In genomic region chr5:77590347-77590746, GRCh38 we compare ENCODE assay signal across 1 cellular context.
TF ChIP-seq lines count a peak whose summit lies in the region.

No MANE protein-coding gene starts in this region.

TF ChIP-seq in GM23338, 12 proteins besides CTCF, POLR2A, EP300 and RAD21 (continued from another document):
- TF ChIP-seq, protein P1, sequence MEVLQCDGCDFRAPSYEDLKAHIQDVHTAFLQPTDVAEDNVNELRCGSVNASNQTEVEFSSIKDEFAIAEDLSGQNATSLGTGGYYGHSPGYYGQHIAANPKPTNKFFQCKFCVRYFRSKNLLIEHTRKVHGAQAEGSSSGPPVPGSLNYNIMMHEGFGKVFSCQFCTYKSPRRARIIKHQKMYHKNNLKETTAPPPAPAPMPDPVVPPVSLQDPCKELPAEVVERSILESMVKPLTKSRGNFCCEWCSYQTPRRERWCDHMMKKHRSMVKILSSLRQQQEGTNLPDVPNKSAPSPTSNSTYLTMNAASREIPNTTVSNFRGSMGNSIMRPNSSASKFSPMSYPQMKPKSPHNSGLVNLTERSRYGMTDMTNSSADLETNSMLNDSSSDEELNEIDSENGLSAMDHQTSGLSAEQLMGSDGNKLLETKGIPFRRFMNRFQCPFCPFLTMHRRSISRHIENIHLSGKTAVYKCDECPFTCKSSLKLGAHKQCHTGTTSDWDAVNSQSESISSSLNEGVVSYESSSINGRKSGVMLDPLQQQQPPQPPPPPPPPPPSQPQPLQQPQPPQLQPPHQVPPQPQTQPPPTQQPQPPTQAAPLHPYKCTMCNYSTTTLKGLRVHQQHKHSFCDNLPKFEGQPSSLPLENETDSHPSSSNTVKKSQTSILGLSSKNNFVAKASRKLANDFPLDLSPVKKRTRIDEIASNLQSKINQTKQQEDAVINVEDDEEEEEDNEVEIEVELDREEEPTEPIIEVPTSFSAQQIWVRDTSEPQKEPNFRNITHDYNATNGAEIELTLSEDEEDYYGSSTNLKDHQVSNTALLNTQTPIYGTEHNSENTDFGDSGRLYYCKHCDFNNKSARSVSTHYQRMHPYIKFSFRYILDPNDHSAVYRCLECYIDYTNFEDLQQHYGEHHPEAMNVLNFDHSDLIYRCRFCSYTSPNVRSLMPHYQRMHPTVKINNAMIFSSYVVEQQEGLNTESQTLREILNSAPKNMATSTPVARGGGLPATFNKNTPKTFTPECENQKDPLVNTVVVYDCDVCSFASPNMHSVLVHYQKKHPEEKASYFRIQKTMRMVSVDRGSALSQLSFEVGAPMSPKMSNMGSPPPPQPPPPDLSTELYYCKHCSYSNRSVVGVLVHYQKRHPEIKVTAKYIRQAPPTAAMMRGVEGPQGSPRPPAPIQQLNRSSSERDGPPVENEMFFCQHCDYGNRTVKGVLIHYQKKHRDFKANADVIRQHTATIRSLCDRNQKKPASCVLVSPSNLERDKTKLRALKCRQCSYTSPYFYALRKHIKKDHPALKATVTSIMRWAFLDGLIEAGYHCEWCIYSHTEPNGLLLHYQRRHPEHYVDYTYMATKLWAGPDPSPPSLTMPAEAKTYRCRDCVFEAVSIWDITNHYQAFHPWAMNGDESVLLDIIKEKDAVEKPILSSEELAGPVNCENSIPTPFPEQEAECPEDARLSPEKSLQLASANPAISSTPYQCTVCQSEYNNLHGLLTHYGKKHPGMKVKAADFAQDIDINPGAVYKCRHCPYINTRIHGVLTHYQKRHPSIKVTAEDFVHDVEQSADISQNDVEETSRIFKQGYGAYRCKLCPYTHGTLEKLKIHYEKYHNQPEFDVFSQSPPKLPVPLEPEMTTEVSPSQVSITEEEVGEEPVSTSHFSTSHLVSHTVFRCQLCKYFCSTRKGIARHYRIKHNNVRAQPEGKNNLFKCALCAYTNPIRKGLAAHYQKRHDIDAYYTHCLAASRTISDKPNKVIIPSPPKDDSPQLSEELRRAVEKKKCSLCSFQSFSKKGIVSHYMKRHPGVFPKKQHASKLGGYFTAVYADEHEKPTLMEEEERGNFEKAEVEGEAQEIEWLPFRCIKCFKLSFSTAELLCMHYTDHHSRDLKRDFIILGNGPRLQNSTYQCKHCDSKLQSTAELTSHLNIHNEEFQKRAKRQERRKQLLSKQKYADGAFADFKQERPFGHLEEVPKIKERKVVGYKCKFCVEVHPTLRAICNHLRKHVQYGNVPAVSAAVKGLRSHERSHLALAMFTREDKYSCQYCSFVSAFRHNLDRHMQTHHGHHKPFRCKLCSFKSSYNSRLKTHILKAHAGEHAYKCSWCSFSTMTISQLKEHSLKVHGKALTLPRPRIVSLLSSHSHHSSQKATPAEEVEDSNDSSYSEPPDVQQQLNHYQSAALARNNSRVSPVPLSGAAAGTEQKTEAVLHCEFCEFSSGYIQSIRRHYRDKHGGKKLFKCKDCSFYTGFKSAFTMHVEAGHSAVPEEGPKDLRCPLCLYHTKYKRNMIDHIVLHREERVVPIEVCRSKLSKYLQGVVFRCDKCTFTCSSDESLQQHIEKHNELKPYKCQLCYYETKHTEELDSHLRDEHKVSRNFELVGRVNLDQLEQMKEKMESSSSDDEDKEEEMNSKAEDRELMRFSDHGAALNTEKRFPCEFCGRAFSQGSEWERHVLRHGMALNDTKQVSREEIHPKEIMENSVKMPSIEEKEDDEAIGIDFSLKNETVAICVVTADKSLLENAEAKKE (CRISPR knock-in tag; IDR thresholded peaks at IDR 0.05): no peak
- TF ChIP-seq CREB1 (CRISPR knock-in tag; IDR thresholded peaks at IDR 0.05; ENCODE audit: low read depth): no peak
- TF ChIP-seq EZH2 (IDR thresholded peaks at IDR 0.05; ENCODE audit: low read depth, unreplicated experiment): no peak
- TF ChIP-seq POLR2AphosphoS5 (IDR thresholded peaks at IDR 0.05; ENCODE audit: low read depth): no peak
- TF ChIP-seq ZNF114 (CRISPR knock-in tag; IDR thresholded peaks at IDR 0.05): no peak
- TF ChIP-seq NANOG (IDR thresholded peaks at IDR 0.05; ENCODE audit: borderline replicate concordance): no peak
